Comparison of ENCODE assay signal across 1 cellular context in genomic region chr3:155382396-155383042, GRCh38.
TF ChIP-seq lines count a peak whose summit lies in the region.

No MANE protein-coding gene starts in this region.

TF ChIP-seq in WTC11, 78 proteins besides CTCF, POLR2A, EP300 and RAD21 (continued from another document):
- TF ChIP-seq MAX (CRISPR knock-in tag; IDR thresholded peaks at IDR 0.05) (no peak), RORB (CRISPR knock-in tag; IDR thresholded peaks at IDR 0.05) (no peak), ZNF671 (CRISPR knock-in tag; IDR thresholded peaks at IDR 0.05) (no peak)
